13 cellular contexts compared by ENCODE assay signal in genomic region chr18:47023769-47024465, GRCh38. TPM values are rescaled to one million over a fixed set of nuclear protein-coding genes. Genes with fewer than 3 reads are reported as not detected.
DNase-seq lines count a peak whose midpoint lies in the region; ATAC-seq and TF ChIP-seq lines count a peak whose summit lies in the region.
"Not testable (repeated sequence)": the region's sequence is repeated elsewhere in the genome, so short reads cannot be mapped to it uniquely, and the experiment has no call there.
"Had no signal": no experiment of that assay in that cellular context is flagged by ENCODE, and none has a peak within 500 bp of the region (broad histone marks: within the 10 kb centered on the region; RNA-seq: fewer than 3 reads in every experiment).

No MANE protein-coding gene starts in this region.

- not testable (repeated sequence) for H3K9me3 ChIP-seq in lung (ENCODE audit: control insufficient read depth in 2 of 2, insufficient read depth in 1 of 2, low read length in 1 of 2); psoas muscle; upper lobe of left lung

- H3K4me3 Mint-ChIP-seq in GM23338; activated naive CD8-positive, alpha-beta T cell treated with anti-CD3 and anti-CD28 coated beads, Interleukin-2, amount 50 U/mL, for 24 hours: not testable (repeated sequence)

- H3K36me3 Mint-ChIP-seq in GM23338 (ENCODE audit: low read depth); activated naive CD8-positive, alpha-beta T cell treated with anti-CD3 and anti-CD28 coated beads, Interleukin-2, amount 50 U/mL, for 24 hours (ENCODE audit: low read depth): not testable (repeated sequence)

- H3K36me3 ChIP-seq in GM23338 (ENCODE audit: insufficient read depth); lung (ENCODE audit: control insufficient read depth in 2 of 2, insufficient read depth in 2 of 2, low read length in 2 of 2); psoas muscle (ENCODE audit: insufficient read depth in 1 of 2, low read depth in 1 of 2); upper lobe of left lung: not testable (repeated sequence)

- not testable (repeated sequence) for H3K27me3 Mint-ChIP-seq in GM23338 (ENCODE audit: insufficient read depth, low read depth, poor library complexity); activated naive CD8-positive, alpha-beta T cell treated with anti-CD3 and anti-CD28 coated beads, Interleukin-2, amount 50 U/mL, for 24 hours

- not testable (repeated sequence) for TF ChIP-seq CTCF in GM23338 (conservative IDR thresholded peaks at IDR 0.05; ENCODE audit: low read depth in 2 of 2); lung (IDR thresholded peaks at IDR 0.05; ENCODE audit: control extremely low read depth, extremely low read depth); psoas muscle (IDR thresholded peaks at IDR 0.05); upper lobe of left lung (IDR thresholded peaks at IDR 0.05)

- H3K79me2 ChIP-seq in GM23338 (replicated peaks; ENCODE audit: insufficient read depth) = not testable (repeated sequence)

- H3K4me3 ChIP-seq in GM23338, lung, psoas muscle, upper lobe of left lung: not testable (repeated sequence)

- DNase-seq in GM23338 (ENCODE audit: low spot score); activated naive CD8-positive, alpha-beta T cell treated with anti-CD3 and anti-CD28 coated beads, Interleukin-2, amount 50 U/mL, for 24 hours; Right ventricle myocardium superior; left colon; lung (ENCODE audit: low spot score); psoas muscle; upper lobe of left lung: not testable (repeated sequence)

- no CpG with 5 or more reads among the region's 55 CpGs for WGBS in lung, 2 donors
- no CpG with 5 or more reads among the region's 55 CpGs for WGBS in psoas muscle, 3 donors
- WGBS in upper lobe of left lung, 2 donors = no CpG with 5 or more reads among the region's 55 CpGs

- not testable (repeated sequence) for H3F3A ChIP-seq in GM23338 (replicated peaks; ENCODE audit: low read depth)

- TF ChIP-seq EP300 in upper lobe of left lung (IDR thresholded peaks at IDR 0.05) = not testable (repeated sequence)

- not testable (repeated sequence) for H3K27ac ChIP-seq in GM23338 (ENCODE audit: low read depth); lung (ENCODE audit: low read depth in 1 of 2, low read length in 1 of 2); psoas muscle; upper lobe of left lung

- not testable (repeated sequence) for H3K9me3 Mint-ChIP-seq in GM23338; activated naive CD8-positive, alpha-beta T cell treated with anti-CD3 and anti-CD28 coated beads, Interleukin-2, amount 50 U/mL, for 24 hours

- H3K27me3 ChIP-seq in GM23338 (ENCODE audit: insufficient read depth); lung (ENCODE audit: control insufficient read depth, insufficient read depth); psoas muscle (ENCODE audit: insufficient read depth in 3 of 3, low read length in 2 of 3); upper lobe of left lung: not testable (repeated sequence)

- H3K4me2 ChIP-seq in GM23338 = not testable (repeated sequence)

- intact Hi-C loops in Right ventricle myocardium superior (cut with DNase I); left colon (cut with DNase I, micrococcal nuclease); psoas muscle (cut with DNase I): not testable (repeated sequence)

- ATAC-seq in GM23338 (peak; percentile 6; the same call in 2 of the 3 replicates), Right ventricle myocardium superior (ENCODE audit: poor library complexity) (peak; percentile 38), left colon (peak; percentile 28), lung (ENCODE audit: insufficient read depth, low FRiP score) (peak; percentile 3), psoas muscle (peak; percentile 14 to 22 (median 18)), upper lobe of left lung (ENCODE audit: low FRiP score in 2 of 2) (peak; percentile 29 to 30)
- peak; percentile 13 for ATAC-seq in activated naive CD8-positive, alpha-beta T cell treated with anti-CD3 and anti-CD28 coated beads, Interleukin-2, amount 50 U/mL, for 24 hours

- not testable (repeated sequence) for H3K27ac Mint-ChIP-seq in GM23338; activated naive CD8-positive, alpha-beta T cell treated with anti-CD3 and anti-CD28 coated beads, Interleukin-2, amount 50 U/mL, for 24 hours

- not testable (repeated sequence) for H3K4me1 ChIP-seq in GM23338 (ENCODE audit: insufficient read depth); lung (ENCODE audit: control insufficient read depth in 2 of 2, insufficient read depth in 2 of 2, low read length in 2 of 2); psoas muscle; upper lobe of left lung

- not testable (repeated sequence) for H3K4me1 Mint-ChIP-seq in GM23338; activated naive CD8-positive, alpha-beta T cell treated with anti-CD3 and anti-CD28 coated beads, Interleukin-2, amount 50 U/mL, for 24 hours

- not testable (repeated sequence) for H3K9me2 ChIP-seq in GM23338 (ENCODE audit: insufficient read depth)

- H2AFZ ChIP-seq in GM23338 = not testable (repeated sequence)

- not testable (repeated sequence) for TF ChIP-seq POLR2A in upper lobe of left lung (IDR thresholded peaks at IDR 0.05)

- not testable (repeated sequence) for H4K20me1 ChIP-seq in GM23338 (replicated peaks; ENCODE audit: insufficient read depth)

RNA-seq across cellular contexts. Expression of gene ELOA2, which starts 11.5 kb away (rescaled TPM):
- not detected in 2 replicates for total RNA-seq in GM23338 (2014; rRNA removed; shearing (Covaris generic))
- polyA plus RNA-seq in GM23338 (2016; fragmentation: Nextera tagmentation; extraction: Ambion mirVana) = 0.17 TPM in 1 of 2 replicates, not detected in the other
- total RNA-seq in Right ventricle myocardium superior = not detected
- total RNA-seq in left colon = not detected
- not detected for total RNA-seq in lung
- not detected for polyA plus RNA-seq in lung
- total RNA-seq in psoas muscle = under 1 TPM in 1 of 4 donors, not detected in 3; 0.06 TPM
- polyA plus RNA-seq in psoas muscle = under 1 TPM in 2 of 3 donors, not detected in 1; 0.04 to 0.07 TPM
- total RNA-seq in upper lobe of left lung = not detected
- total RNA-seq: Caco-2; CD4-positive, alpha-beta memory T cell; H7; NCI-H460; PC-9 had no signal
- polyA plus RNA-seq: AG04450; CD4-positive, alpha-beta memory T cell had no signal
